10 cellular contexts compared by ENCODE assay signal in the genomic region with DNA sequence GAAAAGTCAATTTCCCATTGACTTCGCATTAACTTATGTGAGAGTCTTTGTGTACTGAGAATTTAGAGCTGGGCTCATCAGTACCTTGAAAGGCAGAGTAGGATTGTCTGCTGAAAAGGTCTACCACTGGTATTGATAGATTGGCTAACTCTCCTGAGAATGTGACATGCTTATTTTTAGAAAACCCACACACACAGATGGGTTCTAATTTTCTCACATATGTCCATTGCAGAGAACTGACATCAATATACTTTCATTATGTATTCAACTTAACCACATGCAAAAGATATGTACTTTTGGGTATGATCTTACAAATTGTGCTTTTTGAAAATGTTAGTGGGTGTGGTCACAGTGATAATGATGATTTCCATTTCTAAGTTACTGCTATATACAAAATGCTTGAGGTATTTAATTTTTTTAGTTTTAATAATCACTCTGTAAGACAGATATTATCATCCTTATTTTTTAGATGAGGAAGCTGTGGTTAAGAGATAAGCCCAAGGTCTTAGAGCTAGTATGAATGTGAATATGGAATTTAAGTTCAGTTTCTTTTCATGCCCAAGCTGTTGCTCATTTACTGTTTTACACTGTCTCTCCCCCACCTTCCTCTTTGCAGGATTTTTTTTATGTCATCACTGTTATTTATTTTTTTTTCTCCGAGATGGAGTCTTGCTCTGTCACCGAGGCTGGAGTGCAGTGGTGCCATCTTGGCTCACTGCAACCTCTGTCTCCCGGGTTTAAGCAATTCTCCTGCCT.
A peak's percentile ranks its signal among the peaks of the same experiment; 100 is the strongest.
DNase-seq lines count a peak whose midpoint lies in the region; ATAC-seq, FAIRE-seq and TF ChIP-seq lines count a peak whose summit lies in the region.
"Had no signal": no experiment of that assay in that cellular context is flagged by ENCODE, and none has a peak within 500 bp of the region (broad histone marks: within the 10 kb centered on the region; RNA-seq: fewer than 3 reads in every experiment).

No MANE protein-coding gene starts in this region.

- FAIRE-seq in urothelium cell line (lab: Jason Lieb, UNC) = no peak

- no peaks in the 10 kb centered on the region for H3K36me3 ChIP-seq in GM06990 (ENCODE audit: control insufficient read depth, insufficient read depth, low read length)

- no peak overlapping the region for H3K27ac ChIP-seq in caudate nucleus (ENCODE audit: low read depth, low read length)
- H3K27ac ChIP-seq: VCaP had no signal

- no peak for TF ChIP-seq CTCF in GM06990 (IDR thresholded peaks at IDR 0.05; ENCODE audit: insufficient read depth, low read length, poor library complexity, severe bottlenecking)

- peak overlapping the region; percentile 11 for H3K4me3 ChIP-seq in GM06990 (replicated peaks; ENCODE audit: low read depth, low read length)

- peak; percentile 67 for DNase-seq in GM06990 (ENCODE audit: extremely low read depth, insufficient read length)
- DNase-seq in OCI-M1 (lab: John Stamatoyannopoulos, UW) = peak; percentile 46
- no peak for DNase-seq in caudate nucleus (lab: John Stamatoyannopoulos, UW)
- DNase-seq in NCI-H2107 treated with DMSO at 0.1 percent for 48 hours (lab: John Stamatoyannopoulos, UW; ENCODE audit: unreplicated experiment) = no peak
- DNase-seq in NCI-H524 treated with DMSO at 0.1 percent for 48 hours (lab: John Stamatoyannopoulos, UW) = no peak
- no peak for DNase-seq in urothelium cell line (ENCODE audit: low spot score)
- DNase-seq: effector CD4-positive, alpha-beta T cell had no signal

- ATAC-seq in GM19397 (IDR thresholded peaks at IDR 0.05; ENCODE audit: unreplicated experiment) = peak; percentile 88
- ATAC-seq in HG03064 (IDR thresholded peaks at IDR 0.05; ENCODE audit: low read depth, unreplicated experiment) = peak; percentile 90

- H3K27me3 ChIP-seq in GM06990 (replicated peaks; ENCODE audit: control insufficient read depth, insufficient read depth, low read length) = no peaks in the 10 kb centered on the region

Comparison
In these comparisons a context has a peak if more than half of its experiments do, and no peak if none do; other contexts are left out.
1. DNase-seq: peak in GM06990 (single experiment) and OCI-M1 (single experiment); none in caudate nucleus (0 of 61), NCI-H2107 treated with DMSO at 0.1 percent for 48 hours (single experiment), NCI-H524 treated with DMSO at 0.1 percent for 48 hours (single experiment) and urothelium cell line (single experiment).